Comparison of ENCODE assay signal across 10 cellular contexts in genomic region chr19:5850743-5851293, GRCh38. TPM values are rescaled to one million over a fixed set of nuclear protein-coding genes. Genes with fewer than 3 reads are reported as not detected.
A peak's percentile ranks its signal among the peaks of the same experiment; 100 is the strongest.
DNase-seq lines count a peak whose midpoint lies in the region; ATAC-seq, FAIRE-seq and TF ChIP-seq lines count a peak whose summit lies in the region.
"Had no signal": no experiment of that assay in that cellular context is flagged by ENCODE, and none has a peak within 500 bp of the region (broad histone marks: within the 10 kb centered on the region; RNA-seq: fewer than 3 reads in every experiment).

No MANE protein-coding gene starts in this region.

- peak overlapping the region; percentile 73 to 84 for H3K4me3 ChIP-seq in duodenal mucosa (ENCODE audit: low read depth in 1 of 2, low read length in 2 of 2)
- no peak overlapping the region for H3K4me3 ChIP-seq in muscle layer of colon (ENCODE audit: low read depth in 1 of 2, low read length in 2 of 2)
- no peak overlapping the region for H3K4me3 ChIP-seq in coronary artery
- H3K4me3 ChIP-seq: prostate gland had no signal

- H3K36me3 ChIP-seq in duodenal mucosa (ENCODE audit: control insufficient read depth in 1 of 2, insufficient read depth in 2 of 2, low read length in 2 of 2) (no peaks in the 10 kb centered on the region), muscle layer of colon (ENCODE audit: insufficient read depth, low read length) (no peaks in the 10 kb centered on the region)
- H3K36me3 ChIP-seq: prostate gland had no signal

- peak overlapping the region; percentile 92 for H3K27ac ChIP-seq in duodenal mucosa (ENCODE audit: low read depth, low read length)
- H3K27ac ChIP-seq in muscle layer of colon (ENCODE audit: low read depth, low read length): peak overlapping the region; percentile 23
- no peak overlapping the region for H3K27ac ChIP-seq in coronary artery
- H3K27ac ChIP-seq: prostate gland had no signal

- H3K27me3 ChIP-seq in duodenal mucosa (ENCODE audit: control insufficient read depth in 1 of 2, insufficient read depth in 2 of 2, low read length in 2 of 2) (no peaks in the 10 kb centered on the region), muscle layer of colon (ENCODE audit: control insufficient read depth in 1 of 2, insufficient read depth in 2 of 2, low read length in 2 of 2) (no peaks in the 10 kb centered on the region)

- H3K9me3 ChIP-seq in duodenal mucosa (ENCODE audit: control insufficient read depth in 1 of 2, low read length in 2 of 2) (no peaks in the 10 kb centered on the region), muscle layer of colon (ENCODE audit: low read length) (no peaks in the 10 kb centered on the region)
- H3K9me3 ChIP-seq: prostate gland had no signal

- H3K4me1 ChIP-seq in duodenal mucosa (ENCODE audit: control insufficient read depth in 1 of 2, insufficient read depth in 2 of 2, low read length in 2 of 2) (peaks cover 0 to 8% of the 10 kb centered on the region in 2 donors), muscle layer of colon (ENCODE audit: insufficient read depth, low read length) (peaks cover 13% of the 10 kb centered on the region)
- H3K4me1 ChIP-seq: prostate gland had no signal

- ATAC-seq in GM21515 (IDR thresholded peaks at IDR 0.05; ENCODE audit: unreplicated experiment): no peak

- TF ChIP-seq CTCF in coronary artery (IDR thresholded peaks at IDR 0.05): no peak

- H3K9ac ChIP-seq in duodenal mucosa (ENCODE audit: low read depth in 1 of 2, low read length in 2 of 2) (peak overlapping the region; percentile 79 to 94), muscle layer of colon (ENCODE audit: low read length) (no peak overlapping the region)

- DNase-seq in D341Med (ENCODE audit: low spot score): peak; percentile 10
- DNase-seq in NCI-H446 treated with DMSO at 0.1 percent for 48 hours (lab: John Stamatoyannopoulos, UW): peak; percentile 19
- no peak for DNase-seq in coronary artery (ENCODE audit: low spot score)
- no peak for DNase-seq in frontal cortex (ENCODE audit: low spot score in 2 of 2)
- no peak for DNase-seq in NCI-H1694 (lab: John Stamatoyannopoulos, UW)
- DNase-seq: hippocampal formation had no signal

- FAIRE-seq in frontal cortex (lab: Jason Lieb, UNC): no peak

RNA-seq across cellular contexts. Expression of gene FUT3, which starts 0.4 kb away (rescaled TPM):
- total RNA-seq in frontal cortex: not detected

RNA-seq across cellular contexts. Expression of gene FUT6, which starts 11.3 kb away (rescaled TPM):
- not detected for total RNA-seq in frontal cortex

RNA-seq across cellular contexts. Expression of gene FUT5, which starts 19.5 kb away (rescaled TPM):
- total RNA-seq in frontal cortex: not detected
- total RNA-seq: prostate gland had no signal

RNA-seq across cellular contexts. Expression of gene NRTN, which starts 46.0 kb away (rescaled TPM):
- not detected for total RNA-seq in frontal cortex

RNA-seq across cellular contexts. Expression of gene NDUFA11, which starts 52.8 kb away (rescaled TPM):
- 97.8 TPM for total RNA-seq in frontal cortex

Comparison
In these comparisons a context has a peak if more than half of its experiments do, and no peak if none do; other contexts are left out.
1. DNase-seq: peak in D341Med (single experiment) and NCI-H446 treated with DMSO at 0.1 percent for 48 hours (single experiment); none in coronary artery (single experiment), frontal cortex (0 of 2) and NCI-H1694 (single experiment).
2. H3K27ac ChIP-seq: peak in duodenal mucosa (single experiment) and muscle layer of colon (single experiment); none in coronary artery (0 of 2).
3. H3K4me3 ChIP-seq: peak in duodenal mucosa (2 of 2); none in muscle layer of colon (0 of 2) and coronary artery (single experiment).